In the genomic region with DNA sequence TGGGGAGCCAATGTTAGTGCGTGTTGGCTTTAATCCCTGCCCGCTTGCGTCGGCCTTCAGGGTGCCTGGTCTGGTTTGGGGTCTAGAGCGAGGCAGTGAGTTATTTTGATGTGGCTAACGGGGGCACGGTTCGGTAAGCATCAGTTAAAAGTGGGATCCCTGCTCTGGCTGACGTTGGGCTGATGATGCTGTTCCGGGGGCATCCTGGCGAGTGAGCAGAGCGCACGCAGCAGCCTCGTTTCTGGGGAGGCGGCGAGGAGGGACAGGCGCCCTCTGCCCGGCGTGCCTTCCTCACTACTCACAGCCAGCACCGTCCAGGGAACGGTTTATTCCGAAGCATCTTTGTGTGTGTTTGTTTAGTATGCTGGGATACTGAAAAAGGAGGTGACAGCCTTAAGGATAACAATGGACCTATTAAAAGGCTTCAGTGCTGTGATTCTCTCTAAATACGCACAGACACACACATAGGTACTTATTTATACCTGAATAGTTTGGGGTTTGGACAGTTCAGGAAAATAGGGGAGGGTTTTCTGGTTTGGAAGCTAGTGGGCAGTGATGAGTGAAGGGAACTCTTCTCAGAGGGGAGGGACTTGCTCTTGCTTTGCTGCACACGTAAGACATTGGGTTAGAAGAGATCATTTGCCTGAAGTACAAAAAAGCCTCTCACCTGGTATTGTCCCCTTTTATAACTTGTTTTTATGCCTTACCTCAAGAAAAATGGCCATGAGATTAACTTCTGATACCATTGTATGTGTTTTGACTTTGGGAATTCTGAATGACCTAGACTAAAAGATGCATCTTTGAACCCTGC, we compare ENCODE assay signal across 8 cellular contexts. TPM values are rescaled to one million over a fixed set of nuclear protein-coding genes. Genes with fewer than 3 reads are reported as not detected.
DNase-seq lines count a peak whose midpoint lies in the region; ATAC-seq, FAIRE-seq and TF ChIP-seq lines count a peak whose summit lies in the region.

No MANE protein-coding gene starts in this region.

- H3K4me1 Mint-ChIP-seq in Caco-2 (ENCODE audit: low read depth, unreplicated experiment) (peaks cover 63% of the 10 kb centered on the region), natural killer cell (peaks cover 42 to 43% of the 10 kb centered on the region in 2 donors)

- ATAC-seq in GM19452 (IDR thresholded peaks at IDR 0.05; ENCODE audit: unreplicated experiment) (peak; percentile 36), natural killer cell (peak; percentile 39 to 51 (median 47))

- H3K27me3 ChIP-seq in Caco-2 (replicated peaks; ENCODE audit: control insufficient read depth, insufficient read depth, low read length) (no peaks in the 10 kb centered on the region), HUES6 (ENCODE audit: control insufficient read depth, insufficient read depth, low read length) (peaks cover 12% of the 10 kb centered on the region)

- no peak for FAIRE-seq in urothelium cell line (lab: Jason Lieb, UNC)

- H3K4me1 ChIP-seq in Caco-2 (peaks cover 54% of the 10 kb centered on the region), HUES6 (ENCODE audit: control insufficient read depth, insufficient read depth, low read length) (peaks cover 52% of the 10 kb centered on the region)

- H3K9me3 ChIP-seq in Caco-2 (no peaks in the 10 kb centered on the region), HUES6 (ENCODE audit: control insufficient read depth, insufficient read depth, low read depth, low read length) (no peaks in the 10 kb centered on the region)

- H3K27ac Mint-ChIP-seq in Caco-2 (ENCODE audit: unreplicated experiment) (peak overlapping the region; percentile 93), natural killer cell (peak overlapping the region; percentile 69 to 85)

- H3K36me3 Mint-ChIP-seq in Caco-2 (ENCODE audit: insufficient read depth, unreplicated experiment): peaks cover 74% of the 10 kb centered on the region
- no peaks in the 10 kb centered on the region for H3K36me3 Mint-ChIP-seq in natural killer cell

- TF ChIP-seq CTCF in Caco-2 (IDR thresholded peaks at IDR 0.05; ENCODE audit: insufficient read depth in 1 of 2, low read depth in 1 of 2, low read length in 1 of 2, severe bottlenecking in 1 of 2, unreplicated experiment in 1 of 2): peak; percentile 13 to 75
- peak; percentile 62 for TF ChIP-seq CTCF in fibroblast of mammary gland (conservative IDR thresholded peaks at IDR 0.05; ENCODE audit: control insufficient read depth, insufficient read depth, low read depth, low read length)
- no peak for TF ChIP-seq CTCF in natural killer cell (IDR thresholded peaks at IDR 0.05)

- no peaks in the 10 kb centered on the region for H3K27me3 Mint-ChIP-seq in Caco-2 (ENCODE audit: insufficient read depth, unreplicated experiment)
- no peaks in the 10 kb centered on the region for H3K27me3 Mint-ChIP-seq in natural killer cell (ENCODE audit: low read depth in 2 of 2)

- CTCF ChIA-PET in Caco-2 (lab: Charles Lee): interaction anchor here (0.6 to 1.0 kb wide), 3 partner anchors 102 to 191 kb away, joined by 3 to 6 read pairs (median 3); no protein-coding TSS in a partner anchor

- H3K4me3 ChIP-seq in Caco-2 (ENCODE audit: low read depth, low read length) (peak overlapping the region; percentile 97), HUES6 (ENCODE audit: low read depth, low read length) (peak overlapping the region; percentile 78), fibroblast of mammary gland (ENCODE audit: control insufficient read depth, low read depth, low read length) (peak overlapping the region; percentile 90)

- peak overlapping the region; percentile 84 for H3K9ac ChIP-seq in HUES6 (ENCODE audit: low read length)

- TSS peak; percentile 12 for BruUV-seq in Caco-2 (replicated peaks; lab: Mats Ljungman, UMichigan)

- H3K9me3 Mint-ChIP-seq in Caco-2 (ENCODE audit: unreplicated experiment) (no peaks in the 10 kb centered on the region), natural killer cell (no peaks in the 10 kb centered on the region)

- DNase-seq in Caco-2 (peak in 1 of 2 experiments; percentile 60), activated T-cell treated with anti-CD3 and anti-CD28 coated beads for 48 hours (ENCODE audit: low read depth) (peak; percentile 24), fibroblast of mammary gland (ENCODE audit: low read depth) (peak; percentile 80), natural killer cell (no peak), urothelium cell line (ENCODE audit: low spot score) (peak; percentile 67)
- DNase-seq in effector CD8-positive, alpha-beta T cell (lab: John Stamatoyannopoulos, UW): no peak

- H3K27ac ChIP-seq in HUES6 (ENCODE audit: low read depth, low read length): no peak overlapping the region

- POLR2A ChIA-PET in Caco-2 (lab: Charles Lee): interaction anchor here (0.6 kb wide), 1 partner anchor 292 kb away, joined by 3 read pairs; no protein-coding TSS in a partner anchor

- H3K4me3 Mint-ChIP-seq in Caco-2 (ENCODE audit: unreplicated experiment) (peak overlapping the region; percentile 97), natural killer cell (peak overlapping the region; percentile 99)

- H3K36me3 ChIP-seq in Caco-2 (ENCODE audit: control insufficient read depth, insufficient read depth, low read length): peaks cover 1% of the 10 kb centered on the region; the same call in 1 of the 2 replicates
- H3K36me3 ChIP-seq in HUES6 (ENCODE audit: control insufficient read depth, insufficient read depth, low read length): no peaks in the 10 kb centered on the region

- intact Hi-C loops in Caco-2 (cut with micrococcal nuclease; ENCODE audit: unreplicated experiment): loop anchor here (1.0 to 10.0 kb wide), 4 partner anchors 10 to 427 kb away; no protein-coding TSS in a partner anchor
- intact Hi-C loops in natural killer cell (cut with micrococcal nuclease): loop anchor here (10.0 kb wide), 1 partner anchor 147 kb away; no protein-coding TSS in a partner anchor

RNA-seq across cellular contexts. Expression of gene CRIM1, which starts 2.1 kb away (rescaled TPM):
- total RNA-seq in Caco-2 (2022) (270 and 292 TPM in 2 replicates), natural killer cell (10 to 100 TPM; 19.3 to 34.1 (median 32.9) TPM)

Comparison
In these comparisons a context has a peak if more than half of its experiments do, and no peak if none do; other contexts are left out.
1. DNase-seq: peak in activated T-cell treated with anti-CD3 and anti-CD28 coated beads for 48 hours (single experiment), fibroblast of mammary gland (single experiment) and urothelium cell line (single experiment); none in natural killer cell (single experiment) and effector CD8-positive, alpha-beta T cell (single experiment).
2. Peak in every context shown above with its lines, with median percentiles within 50 percentile points of each other: H3K4me3 ChIP-seq.